13 cellular contexts compared by ENCODE assay signal in genomic region chr3:135869439-135870105, GRCh38.
"Had no signal": no experiment of that assay in that cellular context is flagged by ENCODE, and none has a peak within 500 bp of the region (broad histone marks: within the 10 kb centered on the region; RNA-seq: fewer than 3 reads in every experiment).

No MANE protein-coding gene starts in this region.

- H3K36me3 ChIP-seq: ascending aorta, colonic mucosa, gastrocnemius medialis, thyroid gland, vagina had no signal

- H3K27ac ChIP-seq: ascending aorta, colonic mucosa, gastrocnemius medialis, thyroid gland, vagina had no signal

- H3K4me1 ChIP-seq: ascending aorta, colonic mucosa, gastrocnemius medialis, vagina had no signal

- H3K9me3 ChIP-seq: colonic mucosa, gastrocnemius medialis, thyroid gland, vagina had no signal

- DNase-seq: activated CD4-positive, alpha-beta T cell treated with anti-CD3 and anti-CD28 coated beads for 4 hours; activated CD8-positive, alpha-beta T cell treated with anti-CD3 and anti-CD28 coated beads for 36 hours; activated naive CD4-positive, alpha-beta T cell treated with Interleukin-2 at 50 U/mL for 16 hours; activated naive CD8-positive, alpha-beta T cell treated with anti-CD3 and anti-CD28 coated beads, Interleukin-2, amount 50 U/mL, for 24 hours; colonic mucosa; gastrocnemius medialis; kidney; midbrain; naive thymus-derived CD4-positive, alpha-beta T cell; small intestine had no signal

- H3K27me3 ChIP-seq: ascending aorta, colonic mucosa, gastrocnemius medialis, thyroid gland, vagina had no signal

- H3K4me3 ChIP-seq: ascending aorta, colonic mucosa, gastrocnemius medialis, thyroid gland, vagina had no signal
